Comparison of ENCODE assay signal across 14 cellular contexts in genomic region chr19:54709549-54709948, GRCh38. TPM values are rescaled to one million over a fixed set of nuclear protein-coding genes. Genes with fewer than 3 reads are reported as not detected.
"Had no signal": no experiment of that assay in that cellular context is flagged by ENCODE, and none has a peak within 500 bp of the region (broad histone marks: within the 10 kb centered on the region; RNA-seq: fewer than 3 reads in every experiment).

No MANE protein-coding gene starts in this region.

RNA-seq across cellular contexts. Expression of gene KIR3DL3, which starts 14.7 kb away (rescaled TPM):
- total RNA-seq: stomach, subcutaneous adipose tissue, suprapubic skin, temporal lobe, testis, thoracic aorta, thyroid gland, tibial nerve, upper lobe of left lung, upper lobe of right lung, ureter, urinary bladder, uterus, vagina had no signal
- polyA plus RNA-seq: stomach, urinary bladder had no signal

RNA-seq across cellular contexts. Expression of gene KIR2DL3, which starts 28.8 kb away (rescaled TPM):
- total RNA-seq: stomach, subcutaneous adipose tissue, suprapubic skin, temporal lobe, testis, thoracic aorta, thyroid gland, tibial nerve, upper lobe of right lung, ureter, urinary bladder, uterus, vagina had no signal
- polyA plus RNA-seq: stomach, urinary bladder had no signal
